Comparison of ENCODE assay signal across 2 cellular contexts in the genomic region with DNA sequence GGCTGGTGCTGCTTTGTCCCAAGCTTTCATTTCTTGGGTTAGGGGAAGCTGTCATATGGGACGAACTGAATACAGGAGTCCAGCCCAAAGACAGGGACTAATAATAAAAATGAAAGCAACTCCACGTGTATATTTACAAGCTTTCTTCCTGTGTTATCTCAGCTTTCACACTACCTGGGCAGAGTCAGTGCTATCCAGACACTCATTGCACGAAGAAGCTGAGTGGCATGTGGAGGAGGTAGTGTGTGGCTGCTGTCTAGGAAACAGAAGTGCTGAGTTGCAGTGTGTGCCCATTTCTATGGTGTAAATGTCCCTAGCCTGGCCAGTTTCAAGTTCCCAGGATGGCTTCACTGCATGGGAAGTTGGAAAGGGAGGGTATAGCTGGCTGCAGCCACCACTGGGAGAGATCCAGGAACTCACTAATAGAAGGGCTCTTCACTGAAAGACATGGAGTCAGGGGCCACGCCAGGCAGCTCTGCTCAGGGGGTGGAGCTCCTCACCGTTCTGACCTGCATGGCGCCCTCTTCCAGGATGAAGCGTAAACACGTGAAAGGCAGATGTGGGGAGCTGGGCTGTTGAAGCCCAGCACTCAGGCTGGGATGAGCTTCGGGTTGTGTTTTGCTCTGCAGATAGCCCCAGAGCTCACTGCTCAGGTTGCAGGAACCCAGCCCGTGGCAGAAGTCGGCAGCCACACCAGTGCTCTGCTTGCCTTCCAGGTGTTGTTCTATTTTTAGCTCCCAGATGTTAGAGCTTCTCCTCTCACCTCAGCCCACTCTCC.
TF ChIP-seq lines count a peak whose summit lies in the region.

No MANE protein-coding gene starts in this region.

TF ChIP-seq in GM23338, 12 proteins besides CTCF, POLR2A, EP300 and RAD21 (continued from another document):
- TF ChIP-seq, protein P1, sequence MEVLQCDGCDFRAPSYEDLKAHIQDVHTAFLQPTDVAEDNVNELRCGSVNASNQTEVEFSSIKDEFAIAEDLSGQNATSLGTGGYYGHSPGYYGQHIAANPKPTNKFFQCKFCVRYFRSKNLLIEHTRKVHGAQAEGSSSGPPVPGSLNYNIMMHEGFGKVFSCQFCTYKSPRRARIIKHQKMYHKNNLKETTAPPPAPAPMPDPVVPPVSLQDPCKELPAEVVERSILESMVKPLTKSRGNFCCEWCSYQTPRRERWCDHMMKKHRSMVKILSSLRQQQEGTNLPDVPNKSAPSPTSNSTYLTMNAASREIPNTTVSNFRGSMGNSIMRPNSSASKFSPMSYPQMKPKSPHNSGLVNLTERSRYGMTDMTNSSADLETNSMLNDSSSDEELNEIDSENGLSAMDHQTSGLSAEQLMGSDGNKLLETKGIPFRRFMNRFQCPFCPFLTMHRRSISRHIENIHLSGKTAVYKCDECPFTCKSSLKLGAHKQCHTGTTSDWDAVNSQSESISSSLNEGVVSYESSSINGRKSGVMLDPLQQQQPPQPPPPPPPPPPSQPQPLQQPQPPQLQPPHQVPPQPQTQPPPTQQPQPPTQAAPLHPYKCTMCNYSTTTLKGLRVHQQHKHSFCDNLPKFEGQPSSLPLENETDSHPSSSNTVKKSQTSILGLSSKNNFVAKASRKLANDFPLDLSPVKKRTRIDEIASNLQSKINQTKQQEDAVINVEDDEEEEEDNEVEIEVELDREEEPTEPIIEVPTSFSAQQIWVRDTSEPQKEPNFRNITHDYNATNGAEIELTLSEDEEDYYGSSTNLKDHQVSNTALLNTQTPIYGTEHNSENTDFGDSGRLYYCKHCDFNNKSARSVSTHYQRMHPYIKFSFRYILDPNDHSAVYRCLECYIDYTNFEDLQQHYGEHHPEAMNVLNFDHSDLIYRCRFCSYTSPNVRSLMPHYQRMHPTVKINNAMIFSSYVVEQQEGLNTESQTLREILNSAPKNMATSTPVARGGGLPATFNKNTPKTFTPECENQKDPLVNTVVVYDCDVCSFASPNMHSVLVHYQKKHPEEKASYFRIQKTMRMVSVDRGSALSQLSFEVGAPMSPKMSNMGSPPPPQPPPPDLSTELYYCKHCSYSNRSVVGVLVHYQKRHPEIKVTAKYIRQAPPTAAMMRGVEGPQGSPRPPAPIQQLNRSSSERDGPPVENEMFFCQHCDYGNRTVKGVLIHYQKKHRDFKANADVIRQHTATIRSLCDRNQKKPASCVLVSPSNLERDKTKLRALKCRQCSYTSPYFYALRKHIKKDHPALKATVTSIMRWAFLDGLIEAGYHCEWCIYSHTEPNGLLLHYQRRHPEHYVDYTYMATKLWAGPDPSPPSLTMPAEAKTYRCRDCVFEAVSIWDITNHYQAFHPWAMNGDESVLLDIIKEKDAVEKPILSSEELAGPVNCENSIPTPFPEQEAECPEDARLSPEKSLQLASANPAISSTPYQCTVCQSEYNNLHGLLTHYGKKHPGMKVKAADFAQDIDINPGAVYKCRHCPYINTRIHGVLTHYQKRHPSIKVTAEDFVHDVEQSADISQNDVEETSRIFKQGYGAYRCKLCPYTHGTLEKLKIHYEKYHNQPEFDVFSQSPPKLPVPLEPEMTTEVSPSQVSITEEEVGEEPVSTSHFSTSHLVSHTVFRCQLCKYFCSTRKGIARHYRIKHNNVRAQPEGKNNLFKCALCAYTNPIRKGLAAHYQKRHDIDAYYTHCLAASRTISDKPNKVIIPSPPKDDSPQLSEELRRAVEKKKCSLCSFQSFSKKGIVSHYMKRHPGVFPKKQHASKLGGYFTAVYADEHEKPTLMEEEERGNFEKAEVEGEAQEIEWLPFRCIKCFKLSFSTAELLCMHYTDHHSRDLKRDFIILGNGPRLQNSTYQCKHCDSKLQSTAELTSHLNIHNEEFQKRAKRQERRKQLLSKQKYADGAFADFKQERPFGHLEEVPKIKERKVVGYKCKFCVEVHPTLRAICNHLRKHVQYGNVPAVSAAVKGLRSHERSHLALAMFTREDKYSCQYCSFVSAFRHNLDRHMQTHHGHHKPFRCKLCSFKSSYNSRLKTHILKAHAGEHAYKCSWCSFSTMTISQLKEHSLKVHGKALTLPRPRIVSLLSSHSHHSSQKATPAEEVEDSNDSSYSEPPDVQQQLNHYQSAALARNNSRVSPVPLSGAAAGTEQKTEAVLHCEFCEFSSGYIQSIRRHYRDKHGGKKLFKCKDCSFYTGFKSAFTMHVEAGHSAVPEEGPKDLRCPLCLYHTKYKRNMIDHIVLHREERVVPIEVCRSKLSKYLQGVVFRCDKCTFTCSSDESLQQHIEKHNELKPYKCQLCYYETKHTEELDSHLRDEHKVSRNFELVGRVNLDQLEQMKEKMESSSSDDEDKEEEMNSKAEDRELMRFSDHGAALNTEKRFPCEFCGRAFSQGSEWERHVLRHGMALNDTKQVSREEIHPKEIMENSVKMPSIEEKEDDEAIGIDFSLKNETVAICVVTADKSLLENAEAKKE (CRISPR knock-in tag; IDR thresholded peaks at IDR 0.05): no peak
- TF ChIP-seq EZH2 (IDR thresholded peaks at IDR 0.05; ENCODE audit: low read depth, unreplicated experiment) (no peak), EZH2phosphoT487 (IDR thresholded peaks at IDR 0.05; ENCODE audit: unreplicated experiment) (no peak), ZNF331 (CRISPR knock-in tag; IDR thresholded peaks at IDR 0.05; ENCODE audit: low read depth) (no peak), NANOG (IDR thresholded peaks at IDR 0.05; ENCODE audit: borderline replicate concordance) (no peak), JUNB (IDR thresholded peaks at IDR 0.05; ENCODE audit: unreplicated experiment) (no peak), ZNF114 (CRISPR knock-in tag; IDR thresholded peaks at IDR 0.05) (no peak)
- TF ChIP-seq, protein P2, sequence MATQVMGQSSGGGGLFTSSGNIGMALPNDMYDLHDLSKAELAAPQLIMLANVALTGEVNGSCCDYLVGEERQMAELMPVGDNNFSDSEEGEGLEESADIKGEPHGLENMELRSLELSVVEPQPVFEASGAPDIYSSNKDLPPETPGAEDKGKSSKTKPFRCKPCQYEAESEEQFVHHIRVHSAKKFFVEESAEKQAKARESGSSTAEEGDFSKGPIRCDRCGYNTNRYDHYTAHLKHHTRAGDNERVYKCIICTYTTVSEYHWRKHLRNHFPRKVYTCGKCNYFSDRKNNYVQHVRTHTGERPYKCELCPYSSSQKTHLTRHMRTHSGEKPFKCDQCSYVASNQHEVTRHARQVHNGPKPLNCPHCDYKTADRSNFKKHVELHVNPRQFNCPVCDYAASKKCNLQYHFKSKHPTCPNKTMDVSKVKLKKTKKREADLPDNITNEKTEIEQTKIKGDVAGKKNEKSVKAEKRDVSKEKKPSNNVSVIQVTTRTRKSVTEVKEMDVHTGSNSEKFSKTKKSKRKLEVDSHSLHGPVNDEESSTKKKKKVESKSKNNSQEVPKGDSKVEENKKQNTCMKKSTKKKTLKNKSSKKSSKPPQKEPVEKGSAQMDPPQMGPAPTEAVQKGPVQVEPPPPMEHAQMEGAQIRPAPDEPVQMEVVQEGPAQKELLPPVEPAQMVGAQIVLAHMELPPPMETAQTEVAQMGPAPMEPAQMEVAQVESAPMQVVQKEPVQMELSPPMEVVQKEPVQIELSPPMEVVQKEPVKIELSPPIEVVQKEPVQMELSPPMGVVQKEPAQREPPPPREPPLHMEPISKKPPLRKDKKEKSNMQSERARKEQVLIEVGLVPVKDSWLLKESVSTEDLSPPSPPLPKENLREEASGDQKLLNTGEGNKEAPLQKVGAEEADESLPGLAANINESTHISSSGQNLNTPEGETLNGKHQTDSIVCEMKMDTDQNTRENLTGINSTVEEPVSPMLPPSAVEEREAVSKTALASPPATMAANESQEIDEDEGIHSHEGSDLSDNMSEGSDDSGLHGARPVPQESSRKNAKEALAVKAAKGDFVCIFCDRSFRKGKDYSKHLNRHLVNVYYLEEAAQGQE (IDR thresholded peaks at IDR 0.05; ENCODE audit: unreplicated experiment): no peak

TF ChIP-seq in K562, 482 proteins besides CTCF, POLR2A, EP300 and RAD21 (continued from another document):
- TF ChIP-seq, protein P3, sequence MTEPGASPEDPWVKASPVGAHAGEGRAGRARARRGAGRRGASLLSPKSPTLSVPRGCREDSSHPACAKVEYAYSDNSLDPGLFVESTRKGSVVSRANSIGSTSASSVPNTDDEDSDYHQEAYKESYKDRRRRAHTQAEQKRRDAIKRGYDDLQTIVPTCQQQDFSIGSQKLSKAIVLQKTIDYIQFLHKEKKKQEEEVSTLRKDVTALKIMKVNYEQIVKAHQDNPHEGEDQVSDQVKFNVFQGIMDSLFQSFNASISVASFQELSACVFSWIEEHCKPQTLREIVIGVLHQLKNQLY (CRISPR knock-in tag; conservative IDR thresholded peaks at IDR 0.05): no peak
- TF ChIP-seq KDM2B (CRISPR knock-in tag; IDR thresholded peaks at IDR 0.05) (no peak), KLF10 (CRISPR knock-in tag; IDR thresholded peaks at IDR 0.05) (no peak), RBM22 (IDR thresholded peaks at IDR 0.05; ENCODE audit: low read depth, low read length, poor library complexity, severe bottlenecking) (no peak), SAP30 (IDR thresholded peaks at IDR 0.05; ENCODE audit: borderline replicate concordance, insufficient read depth, low read depth, low read length, poor library complexity, severe bottlenecking) (no peak), TCF7L2 (IDR thresholded peaks at IDR 0.05; ENCODE audit: low read depth, low read length) (no peak), COPS2 (conservative IDR thresholded peaks at IDR 0.05) (no peak), ELF2 (CRISPR knock-in tag; IDR thresholded peaks at IDR 0.05) (no peak), STAT5A (IDR thresholded peaks at IDR 0.05; ENCODE audit: borderline replicate concordance, low read length) (no peak), BCL6 (CRISPR knock-in tag; IDR thresholded peaks at IDR 0.05) (no peak), RBFOX2 (IDR thresholded peaks at IDR 0.05; ENCODE audit: low read depth, low read length) (no peak), GABPB2 (CRISPR knock-in tag; conservative IDR thresholded peaks at IDR 0.05) (no peak), HNRNPH1 (optimal IDR thresholded peaks at IDR 0.05; ENCODE audit: low read depth, low read length) (no peak), HDAC6 (IDR thresholded peaks at IDR 0.05; ENCODE audit: low read depth, low read length) (no peak)
- TF ChIP-seq, protein P4, sequence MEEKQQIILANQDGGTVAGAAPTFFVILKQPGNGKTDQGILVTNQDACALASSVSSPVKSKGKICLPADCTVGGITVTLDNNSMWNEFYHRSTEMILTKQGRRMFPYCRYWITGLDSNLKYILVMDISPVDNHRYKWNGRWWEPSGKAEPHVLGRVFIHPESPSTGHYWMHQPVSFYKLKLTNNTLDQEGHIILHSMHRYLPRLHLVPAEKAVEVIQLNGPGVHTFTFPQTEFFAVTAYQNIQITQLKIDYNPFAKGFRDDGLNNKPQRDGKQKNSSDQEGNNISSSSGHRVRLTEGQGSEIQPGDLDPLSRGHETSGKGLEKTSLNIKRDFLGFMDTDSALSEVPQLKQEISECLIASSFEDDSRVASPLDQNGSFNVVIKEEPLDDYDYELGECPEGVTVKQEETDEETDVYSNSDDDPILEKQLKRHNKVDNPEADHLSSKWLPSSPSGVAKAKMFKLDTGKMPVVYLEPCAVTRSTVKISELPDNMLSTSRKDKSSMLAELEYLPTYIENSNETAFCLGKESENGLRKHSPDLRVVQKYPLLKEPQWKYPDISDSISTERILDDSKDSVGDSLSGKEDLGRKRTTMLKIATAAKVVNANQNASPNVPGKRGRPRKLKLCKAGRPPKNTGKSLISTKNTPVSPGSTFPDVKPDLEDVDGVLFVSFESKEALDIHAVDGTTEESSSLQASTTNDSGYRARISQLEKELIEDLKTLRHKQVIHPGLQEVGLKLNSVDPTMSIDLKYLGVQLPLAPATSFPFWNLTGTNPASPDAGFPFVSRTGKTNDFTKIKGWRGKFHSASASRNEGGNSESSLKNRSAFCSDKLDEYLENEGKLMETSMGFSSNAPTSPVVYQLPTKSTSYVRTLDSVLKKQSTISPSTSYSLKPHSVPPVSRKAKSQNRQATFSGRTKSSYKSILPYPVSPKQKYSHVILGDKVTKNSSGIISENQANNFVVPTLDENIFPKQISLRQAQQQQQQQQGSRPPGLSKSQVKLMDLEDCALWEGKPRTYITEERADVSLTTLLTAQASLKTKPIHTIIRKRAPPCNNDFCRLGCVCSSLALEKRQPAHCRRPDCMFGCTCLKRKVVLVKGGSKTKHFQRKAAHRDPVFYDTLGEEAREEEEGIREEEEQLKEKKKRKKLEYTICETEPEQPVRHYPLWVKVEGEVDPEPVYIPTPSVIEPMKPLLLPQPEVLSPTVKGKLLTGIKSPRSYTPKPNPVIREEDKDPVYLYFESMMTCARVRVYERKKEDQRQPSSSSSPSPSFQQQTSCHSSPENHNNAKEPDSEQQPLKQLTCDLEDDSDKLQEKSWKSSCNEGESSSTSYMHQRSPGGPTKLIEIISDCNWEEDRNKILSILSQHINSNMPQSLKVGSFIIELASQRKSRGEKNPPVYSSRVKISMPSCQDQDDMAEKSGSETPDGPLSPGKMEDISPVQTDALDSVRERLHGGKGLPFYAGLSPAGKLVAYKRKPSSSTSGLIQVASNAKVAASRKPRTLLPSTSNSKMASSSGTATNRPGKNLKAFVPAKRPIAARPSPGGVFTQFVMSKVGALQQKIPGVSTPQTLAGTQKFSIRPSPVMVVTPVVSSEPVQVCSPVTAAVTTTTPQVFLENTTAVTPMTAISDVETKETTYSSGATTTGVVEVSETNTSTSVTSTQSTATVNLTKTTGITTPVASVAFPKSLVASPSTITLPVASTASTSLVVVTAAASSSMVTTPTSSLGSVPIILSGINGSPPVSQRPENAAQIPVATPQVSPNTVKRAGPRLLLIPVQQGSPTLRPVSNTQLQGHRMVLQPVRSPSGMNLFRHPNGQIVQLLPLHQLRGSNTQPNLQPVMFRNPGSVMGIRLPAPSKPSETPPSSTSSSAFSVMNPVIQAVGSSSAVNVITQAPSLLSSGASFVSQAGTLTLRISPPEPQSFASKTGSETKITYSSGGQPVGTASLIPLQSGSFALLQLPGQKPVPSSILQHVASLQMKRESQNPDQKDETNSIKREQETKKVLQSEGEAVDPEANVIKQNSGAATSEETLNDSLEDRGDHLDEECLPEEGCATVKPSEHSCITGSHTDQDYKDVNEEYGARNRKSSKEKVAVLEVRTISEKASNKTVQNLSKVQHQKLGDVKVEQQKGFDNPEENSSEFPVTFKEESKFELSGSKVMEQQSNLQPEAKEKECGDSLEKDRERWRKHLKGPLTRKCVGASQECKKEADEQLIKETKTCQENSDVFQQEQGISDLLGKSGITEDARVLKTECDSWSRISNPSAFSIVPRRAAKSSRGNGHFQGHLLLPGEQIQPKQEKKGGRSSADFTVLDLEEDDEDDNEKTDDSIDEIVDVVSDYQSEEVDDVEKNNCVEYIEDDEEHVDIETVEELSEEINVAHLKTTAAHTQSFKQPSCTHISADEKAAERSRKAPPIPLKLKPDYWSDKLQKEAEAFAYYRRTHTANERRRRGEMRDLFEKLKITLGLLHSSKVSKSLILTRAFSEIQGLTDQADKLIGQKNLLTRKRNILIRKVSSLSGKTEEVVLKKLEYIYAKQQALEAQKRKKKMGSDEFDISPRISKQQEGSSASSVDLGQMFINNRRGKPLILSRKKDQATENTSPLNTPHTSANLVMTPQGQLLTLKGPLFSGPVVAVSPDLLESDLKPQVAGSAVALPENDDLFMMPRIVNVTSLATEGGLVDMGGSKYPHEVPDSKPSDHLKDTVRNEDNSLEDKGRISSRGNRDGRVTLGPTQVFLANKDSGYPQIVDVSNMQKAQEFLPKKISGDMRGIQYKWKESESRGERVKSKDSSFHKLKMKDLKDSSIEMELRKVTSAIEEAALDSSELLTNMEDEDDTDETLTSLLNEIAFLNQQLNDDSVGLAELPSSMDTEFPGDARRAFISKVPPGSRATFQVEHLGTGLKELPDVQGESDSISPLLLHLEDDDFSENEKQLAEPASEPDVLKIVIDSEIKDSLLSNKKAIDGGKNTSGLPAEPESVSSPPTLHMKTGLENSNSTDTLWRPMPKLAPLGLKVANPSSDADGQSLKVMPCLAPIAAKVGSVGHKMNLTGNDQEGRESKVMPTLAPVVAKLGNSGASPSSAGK (IDR thresholded peaks at IDR 0.05): no peak
